1 cellular context compared by ENCODE assay signal in the genomic region with DNA sequence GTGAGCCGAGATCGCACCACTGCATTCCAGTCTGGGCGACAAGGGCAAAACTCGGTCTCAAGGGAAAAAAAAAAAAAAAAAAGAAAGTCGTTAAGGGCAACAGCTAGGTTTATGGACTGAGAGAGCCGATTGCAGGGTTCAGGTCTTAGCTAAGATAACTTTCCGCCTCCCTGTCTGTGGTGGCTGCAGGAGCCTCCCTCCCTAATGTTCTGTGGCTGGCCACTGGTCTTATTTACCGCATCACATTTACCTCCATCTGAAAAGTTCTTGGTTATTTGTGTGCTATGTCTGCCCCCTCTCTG.
TF ChIP-seq lines count a peak whose summit lies in the region.

No MANE protein-coding gene starts in this region.

TF ChIP-seq in SK-N-SH, 30 proteins besides CTCF, POLR2A, EP300 and RAD21 (continued from another document):
- TF ChIP-seq, protein P1, sequence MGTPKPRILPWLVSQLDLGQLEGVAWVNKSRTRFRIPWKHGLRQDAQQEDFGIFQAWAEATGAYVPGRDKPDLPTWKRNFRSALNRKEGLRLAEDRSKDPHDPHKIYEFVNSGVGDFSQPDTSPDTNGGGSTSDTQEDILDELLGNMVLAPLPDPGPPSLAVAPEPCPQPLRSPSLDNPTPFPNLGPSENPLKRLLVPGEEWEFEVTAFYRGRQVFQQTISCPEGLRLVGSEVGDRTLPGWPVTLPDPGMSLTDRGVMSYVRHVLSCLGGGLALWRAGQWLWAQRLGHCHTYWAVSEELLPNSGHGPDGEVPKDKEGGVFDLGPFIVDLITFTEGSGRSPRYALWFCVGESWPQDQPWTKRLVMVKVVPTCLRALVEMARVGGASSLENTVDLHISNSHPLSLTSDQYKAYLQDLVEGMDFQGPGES (IDR thresholded peaks at IDR 0.05; ENCODE audit: low read depth, low read length), result no peak
